Comparison of ENCODE assay signal across 21 cellular contexts in the genomic region with DNA sequence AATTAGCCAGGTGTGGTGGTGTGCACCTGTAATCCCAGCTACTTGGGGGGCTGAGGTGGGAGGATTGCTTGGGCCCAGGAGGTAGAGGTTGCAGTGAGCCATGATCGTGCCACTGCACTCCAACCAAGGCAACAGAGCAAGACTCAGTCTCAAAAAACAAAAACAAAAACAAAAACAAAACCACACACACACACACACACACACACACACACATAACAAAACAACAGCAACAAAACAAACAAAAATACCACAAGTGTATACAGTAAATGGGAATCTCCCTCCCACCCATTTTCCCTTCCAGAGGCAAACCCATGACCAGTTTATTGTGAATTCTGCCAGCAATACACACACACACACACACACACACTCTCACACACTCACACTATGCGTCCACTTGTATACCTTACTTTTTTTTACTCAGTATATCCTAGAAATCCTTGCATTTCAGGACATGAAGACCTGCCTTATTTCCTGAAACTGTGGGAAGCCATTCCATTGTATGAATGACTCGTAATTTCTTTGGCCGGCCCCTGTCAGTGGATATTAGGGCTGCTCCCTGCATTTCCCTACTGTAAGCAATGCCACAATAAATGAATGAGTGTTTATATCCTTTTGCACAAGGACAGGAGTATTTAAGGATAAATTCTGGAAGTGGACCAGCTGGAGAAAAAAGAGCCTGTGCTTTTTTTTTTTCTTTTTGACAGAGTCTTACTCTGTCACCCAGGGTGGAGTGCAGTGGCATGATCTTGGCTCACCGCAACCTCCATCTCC. TPM values are rescaled to one million over a fixed set of nuclear protein-coding genes. Genes with fewer than 3 reads are reported as not detected.
A peak's percentile ranks its signal among the peaks of the same experiment; 100 is the strongest.
DNase-seq lines count a peak whose midpoint lies in the region; ATAC-seq and TF ChIP-seq lines count a peak whose summit lies in the region.
"Had no signal": no experiment of that assay in that cellular context is flagged by ENCODE, and none has a peak within 500 bp of the region (broad histone marks: within the 10 kb centered on the region; RNA-seq: fewer than 3 reads in every experiment).

No MANE protein-coding gene starts in this region.

- 85 to 89% methylated on average over 5 of the region's 5 CpGs for WGBS in GM23248 (ENCODE audit: low coverage in 1 of 2, low lambda C conversion rate in 2 of 2, missing lambda C conversion rate in 2 of 2), 2 experiments

- peaks cover 4% of the 10 kb centered on the region for H3K4me1 Mint-ChIP-seq in neural crest cell
- peaks cover 0 to 2% of the 10 kb centered on the region in 2 donors for H3K4me1 Mint-ChIP-seq in stimulated activated naive B cell treated with anti-CD40 and anti-IgM and Interleukin-4, amounts not matched to agents 10 μg/mL and 1 μg/mL and 100 μg/mL, for 72 hours
- peaks cover 23% of the 10 kb centered on the region for H3K4me1 Mint-ChIP-seq in activated CD8-positive, alpha-beta T cell treated with anti-CD3 and anti-CD28 coated beads, Interleukin-2, amount 10 ng/mL, durations not matched to agents 7 days and 5 days (ENCODE audit: low read depth)

- no peak overlapping the region for H3K4me2 ChIP-seq in GM23248 (ENCODE audit: unreplicated experiment)

- H3K27ac ChIP-seq in GM23248: no peak overlapping the region
- H3K27ac ChIP-seq: C4-2B had no signal

- no peak for TF ChIP-seq CTCF in neural crest cell (conservative IDR thresholded peaks at IDR 0.05)

- no peaks in the 10 kb centered on the region for H3K9me3 Mint-ChIP-seq in neural crest cell
- no peaks in the 10 kb centered on the region for H3K9me3 Mint-ChIP-seq in stimulated activated naive B cell treated with anti-CD40 and anti-IgM and Interleukin-4, amounts not matched to agents 10 μg/mL and 1 μg/mL and 100 μg/mL, for 72 hours
- H3K9me3 Mint-ChIP-seq in activated CD8-positive, alpha-beta T cell treated with anti-CD3 and anti-CD28 coated beads, Interleukin-2, amount 10 ng/mL, durations not matched to agents 7 days and 5 days (ENCODE audit: insufficient read depth): peaks cover 15% of the 10 kb centered on the region

- H3K4me1 ChIP-seq in GM23248 (ENCODE audit: insufficient read depth): peaks cover 24% of the 10 kb centered on the region

- H3F3A ChIP-seq in GM23248 (ENCODE audit: insufficient read depth): peaks cover 27% of the 10 kb centered on the region

- no peak for ATAC-seq in stimulated activated naive B cell treated with anti-CD40 and anti-IgM and Interleukin-4, amounts not matched to agents 10 μg/mL and 1 μg/mL and 100 μg/mL, for 72 hours (replicated peaks)
- ATAC-seq in activated CD8-positive, alpha-beta T cell treated with anti-CD3 and anti-CD28 coated beads, Interleukin-2, amount 10 ng/mL, durations not matched to agents 7 days and 5 days: no peak
- ATAC-seq in GM19467 (IDR thresholded peaks at IDR 0.05; ENCODE audit: unreplicated experiment): no peak
- ATAC-seq: HepG2, SK-N-SH treated with all-trans-retinoic acid at 6 μM for 48 hours had no signal

- H3K9me3 ChIP-seq in GM23248 (ENCODE audit: low read depth): no peaks in the 10 kb centered on the region

- in situ Hi-C loops in GM23248 (cut with MboI): no loop called here

- peak overlapping the region; percentile 67 for H3K27ac Mint-ChIP-seq in neural crest cell (ENCODE audit: unreplicated experiment)
- H3K27ac Mint-ChIP-seq in stimulated activated naive B cell treated with anti-CD40 and anti-IgM and Interleukin-4, amounts not matched to agents 10 μg/mL and 1 μg/mL and 100 μg/mL, for 72 hours: no peak overlapping the region
- H3K27ac Mint-ChIP-seq in activated CD8-positive, alpha-beta T cell treated with anti-CD3 and anti-CD28 coated beads, Interleukin-2, amount 10 ng/mL, durations not matched to agents 7 days and 5 days: no peak overlapping the region

- DNase-seq in A172 (ENCODE audit: low spot score) (peak; percentile 37), GM23248 (peak; percentile 39), LHCN-M2 (ENCODE audit: low read depth) (peak; percentile 28), neural crest cell (ENCODE audit: low read depth, low spot score) (no peak), DMS79 (lab: John Stamatoyannopoulos, UW) (no peak)
- DNase-seq in stimulated activated naive B cell treated with anti-CD40 and anti-IgM and Interleukin-4, amounts not matched to agents 10 μg/mL and 1 μg/mL and 100 μg/mL, for 72 hours: no peak
- no peak for DNase-seq in activated CD8-positive, alpha-beta T cell treated with anti-CD3 and anti-CD28 coated beads, Interleukin-2, amount 10 ng/mL, durations not matched to agents 7 days and 5 days
- DNase-seq: 8988T; EL; KBM-7; NCI-H1105; NCI-H146; NCI-H2029; NCI-H226; NCI-H510A treated with DMSO at 0.1 percent for 48 hours; NCI-H774; NK-92 treated with Interleukin-12 subunit alpha and Interleukin-12 subunit beta, amount 100 ng/mL, for 24 hours had no signal

- no peak overlapping the region for H3K4me3 ChIP-seq in GM23248

- no peaks in the 10 kb centered on the region for H3K36me3 Mint-ChIP-seq in neural crest cell (ENCODE audit: low read depth)
- H3K36me3 Mint-ChIP-seq in stimulated activated naive B cell treated with anti-CD40 and anti-IgM and Interleukin-4, amounts not matched to agents 10 μg/mL and 1 μg/mL and 100 μg/mL, for 72 hours: no peaks in the 10 kb centered on the region
- H3K36me3 Mint-ChIP-seq in activated CD8-positive, alpha-beta T cell treated with anti-CD3 and anti-CD28 coated beads, Interleukin-2, amount 10 ng/mL, durations not matched to agents 7 days and 5 days (ENCODE audit: low read depth): no peaks in the 10 kb centered on the region

- no peaks in the 10 kb centered on the region for H3K36me3 ChIP-seq in GM23248 (ENCODE audit: low read depth)

- H3K27me3 ChIP-seq in GM23248 (replicated peaks; ENCODE audit: insufficient read depth): no peaks in the 10 kb centered on the region

- no peak overlapping the region for H3K4me3 Mint-ChIP-seq in neural crest cell
- no peak overlapping the region for H3K4me3 Mint-ChIP-seq in stimulated activated naive B cell treated with anti-CD40 and anti-IgM and Interleukin-4, amounts not matched to agents 10 μg/mL and 1 μg/mL and 100 μg/mL, for 72 hours
- no peak overlapping the region for H3K4me3 Mint-ChIP-seq in activated CD8-positive, alpha-beta T cell treated with anti-CD3 and anti-CD28 coated beads, Interleukin-2, amount 10 ng/mL, durations not matched to agents 7 days and 5 days

- no peak overlapping the region for H3K9ac ChIP-seq in GM23248

- POLR2A ChIA-PET in activated CD8-positive, alpha-beta T cell treated with anti-CD3 and anti-CD28 coated beads, Interleukin-2, amount 10 ng/mL, durations not matched to agents 7 days and 5 days (lab: Charles Lee): no interaction called here

- H4K20me1 ChIP-seq in GM23248 (ENCODE audit: insufficient read depth): no peaks in the 10 kb centered on the region

- peaks cover 31% of the 10 kb centered on the region for H3K27me3 Mint-ChIP-seq in neural crest cell (ENCODE audit: low read depth)
- peaks cover 13 to 17% of the 10 kb centered on the region in 2 donors for H3K27me3 Mint-ChIP-seq in stimulated activated naive B cell treated with anti-CD40 and anti-IgM and Interleukin-4, amounts not matched to agents 10 μg/mL and 1 μg/mL and 100 μg/mL, for 72 hours
- H3K27me3 Mint-ChIP-seq in activated CD8-positive, alpha-beta T cell treated with anti-CD3 and anti-CD28 coated beads, Interleukin-2, amount 10 ng/mL, durations not matched to agents 7 days and 5 days (ENCODE audit: low read depth): peaks cover 5% of the 10 kb centered on the region

- H3K9me2 ChIP-seq in GM23248 (ENCODE audit: insufficient read depth): no peaks in the 10 kb centered on the region

- H2AFZ ChIP-seq in GM23248: no peak overlapping the region

- CTCF ChIA-PET in activated CD8-positive, alpha-beta T cell treated with anti-CD3 and anti-CD28 coated beads, Interleukin-2, amount 10 ng/mL, durations not matched to agents 7 days and 5 days (lab: Charles Lee): interaction anchor here (1.2 kb wide), 1 partner anchor 8 kb away, joined by 3 read pairs; no protein-coding TSS in a partner anchor

- no peaks in the 10 kb centered on the region for H3K79me2 ChIP-seq in GM23248 (ENCODE audit: insufficient read depth)

RNA-seq across cellular contexts. Expression of gene PLEKHF1, which starts 6.9 kb away (rescaled TPM):
- 8.7 and 9.2 TPM in 2 replicates for total RNA-seq in A172 (2014; rRNA removed; shearing (Covaris generic))
- total RNA-seq in GM23248 (2014; rRNA removed; shearing (Covaris generic)): 18.0 and 23.4 TPM in 2 replicates
- polyA plus RNA-seq in GM23248 (2016; fragmentation: Nextera tagmentation; extraction: Ambion mirVana): 9.0 and 9.3 TPM in 2 replicates
- 13.8 and 15.2 TPM in 2 replicates for total RNA-seq in LHCN-M2 (2014; rRNA removed)
- polyA plus RNA-seq in LHCN-M2 (2012): 9.0 TPM
- 1.2 TPM in 2 replicates for total RNA-seq in neural crest cell
- 10 to 100 TPM; 46.0 to 47.7 TPM for total RNA-seq in activated CD8-positive, alpha-beta T cell treated with anti-CD3 and anti-CD28 coated beads, Interleukin-2, amount 10 ng/mL, durations not matched to agents 7 days and 5 days

RNA-seq across cellular contexts. Expression of gene POP4, which starts 52.3 kb away (rescaled TPM):
- 160 and 196 TPM in 2 replicates for total RNA-seq in A172 (2014; rRNA removed; shearing (Covaris generic))
- 62.5 and 65.8 TPM in 2 replicates for total RNA-seq in GM23248 (2014; rRNA removed; shearing (Covaris generic))
- 132 and 139 TPM in 2 replicates for polyA plus RNA-seq in GM23248 (2016; fragmentation: Nextera tagmentation; extraction: Ambion mirVana)
- 94.4 and 101 TPM in 2 replicates for total RNA-seq in LHCN-M2 (2014; rRNA removed)
- 97.8 TPM for polyA plus RNA-seq in LHCN-M2 (2012)
- total RNA-seq in neural crest cell: 63.9 and 66.8 TPM in 2 replicates
- 100 to 1,000 TPM; 101 to 103 TPM for total RNA-seq in activated CD8-positive, alpha-beta T cell treated with anti-CD3 and anti-CD28 coated beads, Interleukin-2, amount 10 ng/mL, durations not matched to agents 7 days and 5 days

RNA-seq across cellular contexts. Expression of gene C19orf12, which starts 56.7 kb away (rescaled TPM):
- total RNA-seq in A172 (2014; rRNA removed; shearing (Covaris generic)): 35.1 and 44.9 TPM in 2 replicates
- 45.7 and 46.8 TPM in 2 replicates for total RNA-seq in GM23248 (2014; rRNA removed; shearing (Covaris generic))
- 33.4 and 34.2 TPM in 2 replicates for polyA plus RNA-seq in GM23248 (2016; fragmentation: Nextera tagmentation; extraction: Ambion mirVana)
- total RNA-seq in LHCN-M2 (2014; rRNA removed) (36.0 and 41.7 TPM in 2 replicates), neural crest cell (37.9 and 38.1 TPM in 2 replicates)
- polyA plus RNA-seq in LHCN-M2 (2012): 21.6 TPM
- total RNA-seq in activated CD8-positive, alpha-beta T cell treated with anti-CD3 and anti-CD28 coated beads, Interleukin-2, amount 10 ng/mL, durations not matched to agents 7 days and 5 days: 10 to 100 TPM; 38.7 to 41.0 TPM

Comparison
In these comparisons a context has a peak if more than half of its experiments do, and no peak if none do; other contexts are left out.
1. DNase-seq: peak in A172 (single experiment), GM23248 (single experiment) and LHCN-M2 (single experiment); none in neural crest cell (single experiment), DMS79 (single experiment), stimulated activated naive B cell treated with anti-CD40 and anti-IgM and Interleukin-4, amounts not matched to agents 10 μg/mL and 1 μg/mL and 100 μg/mL, for 72 hours (single experiment) and activated CD8-positive, alpha-beta T cell treated with anti-CD3 and anti-CD28 coated beads, Interleukin-2, amount 10 ng/mL, durations not matched to agents 7 days and 5 days (single experiment).